1 cellular context compared by ENCODE assay signal in the genomic region with DNA sequence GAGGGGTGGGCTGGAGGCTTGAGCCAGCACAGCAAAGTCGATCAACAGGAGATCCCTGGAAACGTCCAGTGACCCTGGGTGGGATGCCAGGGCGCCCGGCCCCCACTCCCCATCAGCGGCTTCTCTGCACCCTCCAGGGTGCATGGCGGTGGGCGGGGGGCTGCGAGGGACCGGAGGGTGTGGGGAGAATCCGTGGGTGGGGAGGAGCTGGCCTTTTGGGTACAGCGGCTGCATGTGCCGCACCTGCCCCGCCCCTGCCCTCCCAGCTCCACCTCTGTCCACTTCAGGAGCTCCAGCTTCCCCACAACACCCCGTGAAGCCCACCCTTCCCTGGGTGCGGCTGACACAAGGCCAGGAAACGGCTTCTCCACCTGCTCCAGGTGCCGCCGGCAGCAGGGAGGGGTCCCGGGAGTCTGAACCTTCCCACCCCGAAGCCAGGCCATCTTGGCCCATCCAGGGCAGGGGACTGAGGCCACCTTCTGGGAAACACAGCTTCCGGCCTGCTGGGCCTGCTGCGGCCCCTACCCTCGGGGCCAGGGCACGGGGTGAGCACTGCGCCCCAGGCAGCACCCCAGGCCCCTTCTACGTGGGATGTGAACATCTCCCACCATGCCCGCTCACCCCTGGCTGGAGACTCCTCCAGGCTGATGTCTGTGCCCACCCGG.
TF ChIP-seq lines count a peak whose summit lies in the region.

No MANE protein-coding gene starts in this region.

TF ChIP-seq in HepG2, 621 proteins besides CTCF, POLR2A, EP300 and RAD21:
- TF ChIP-seq SALL1 (CRISPR knock-in tag; IDR thresholded peaks at IDR 0.05) (no peak), ERF (CRISPR knock-in tag; IDR thresholded peaks at IDR 0.05) (no peak), ZBTB20 (CRISPR knock-in tag; IDR thresholded peaks at IDR 0.05; ENCODE audit: borderline replicate concordance, low read depth) (no peak), ZNF382 (CRISPR knock-in tag; IDR thresholded peaks at IDR 0.05; ENCODE audit: borderline replicate concordance) (no peak), AGO2 (optimal IDR thresholded peaks at IDR 0.05; ENCODE audit: low read depth, low read length) (peak; percentile 24), ZFX (CRISPR knock-in tag; IDR thresholded peaks at IDR 0.05; ENCODE audit: low read depth) (peak; percentile 31; the same call in 1 of the 2 replicates), ZNF441 (CRISPR knock-in tag; IDR thresholded peaks at IDR 0.05; ENCODE audit: borderline replicate concordance) (no peak), GABPB1 (CRISPR knock-in tag; IDR thresholded peaks at IDR 0.05) (peak; percentile 48; the same call in 1 of the 2 replicates), SSRP1 (CRISPR knock-in tag; IDR thresholded peaks at IDR 0.05) (no peak), TP53 (CRISPR knock-in tag; conservative IDR thresholded peaks at IDR 0.05) (no peak)
- TF ChIP-seq, protein P1, sequence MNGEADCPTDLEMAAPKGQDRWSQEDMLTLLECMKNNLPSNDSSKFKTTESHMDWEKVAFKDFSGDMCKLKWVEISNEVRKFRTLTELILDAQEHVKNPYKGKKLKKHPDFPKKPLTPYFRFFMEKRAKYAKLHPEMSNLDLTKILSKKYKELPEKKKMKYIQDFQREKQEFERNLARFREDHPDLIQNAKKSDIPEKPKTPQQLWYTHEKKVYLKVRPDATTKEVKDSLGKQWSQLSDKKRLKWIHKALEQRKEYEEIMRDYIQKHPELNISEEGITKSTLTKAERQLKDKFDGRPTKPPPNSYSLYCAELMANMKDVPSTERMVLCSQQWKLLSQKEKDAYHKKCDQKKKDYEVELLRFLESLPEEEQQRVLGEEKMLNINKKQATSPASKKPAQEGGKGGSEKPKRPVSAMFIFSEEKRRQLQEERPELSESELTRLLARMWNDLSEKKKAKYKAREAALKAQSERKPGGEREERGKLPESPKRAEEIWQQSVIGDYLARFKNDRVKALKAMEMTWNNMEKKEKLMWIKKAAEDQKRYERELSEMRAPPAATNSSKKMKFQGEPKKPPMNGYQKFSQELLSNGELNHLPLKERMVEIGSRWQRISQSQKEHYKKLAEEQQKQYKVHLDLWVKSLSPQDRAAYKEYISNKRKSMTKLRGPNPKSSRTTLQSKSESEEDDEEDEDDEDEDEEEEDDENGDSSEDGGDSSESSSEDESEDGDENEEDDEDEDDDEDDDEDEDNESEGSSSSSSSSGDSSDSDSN (CRISPR knock-in tag; IDR thresholded peaks at IDR 0.05): peak; percentile 12; the same call in 1 of the 2 replicates
- TF ChIP-seq, protein P2, sequence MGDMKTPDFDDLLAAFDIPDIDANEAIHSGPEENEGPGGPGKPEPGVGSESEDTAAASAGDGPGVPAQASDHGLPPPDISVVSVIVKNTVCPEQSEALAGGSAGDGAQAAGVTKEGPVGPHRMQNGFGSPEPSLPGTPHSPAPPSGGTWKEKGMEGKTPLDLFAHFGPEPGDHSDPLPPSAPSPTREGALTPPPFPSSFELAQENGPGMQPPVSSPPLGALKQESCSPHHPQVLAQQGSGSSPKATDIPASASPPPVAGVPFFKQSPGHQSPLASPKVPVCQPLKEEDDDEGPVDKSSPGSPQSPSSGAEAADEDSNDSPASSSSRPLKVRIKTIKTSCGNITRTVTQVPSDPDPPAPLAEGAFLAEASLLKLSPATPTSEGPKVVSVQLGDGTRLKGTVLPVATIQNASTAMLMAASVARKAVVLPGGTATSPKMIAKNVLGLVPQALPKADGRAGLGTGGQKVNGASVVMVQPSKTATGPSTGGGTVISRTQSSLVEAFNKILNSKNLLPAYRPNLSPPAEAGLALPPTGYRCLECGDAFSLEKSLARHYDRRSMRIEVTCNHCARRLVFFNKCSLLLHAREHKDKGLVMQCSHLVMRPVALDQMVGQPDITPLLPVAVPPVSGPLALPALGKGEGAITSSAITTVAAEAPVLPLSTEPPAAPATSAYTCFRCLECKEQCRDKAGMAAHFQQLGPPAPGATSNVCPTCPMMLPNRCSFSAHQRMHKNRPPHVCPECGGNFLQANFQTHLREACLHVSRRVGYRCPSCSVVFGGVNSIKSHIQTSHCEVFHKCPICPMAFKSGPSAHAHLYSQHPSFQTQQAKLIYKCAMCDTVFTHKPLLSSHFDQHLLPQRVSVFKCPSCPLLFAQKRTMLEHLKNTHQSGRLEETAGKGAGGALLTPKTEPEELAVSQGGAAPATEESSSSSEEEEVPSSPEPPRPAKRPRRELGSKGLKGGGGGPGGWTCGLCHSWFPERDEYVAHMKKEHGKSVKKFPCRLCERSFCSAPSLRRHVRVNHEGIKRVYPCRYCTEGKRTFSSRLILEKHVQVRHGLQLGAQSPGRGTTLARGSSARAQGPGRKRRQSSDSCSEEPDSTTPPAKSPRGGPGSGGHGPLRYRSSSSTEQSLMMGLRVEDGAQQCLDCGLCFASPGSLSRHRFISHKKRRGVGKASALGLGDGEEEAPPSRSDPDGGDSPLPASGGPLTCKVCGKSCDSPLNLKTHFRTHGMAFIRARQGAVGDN (CRISPR knock-in tag; IDR thresholded peaks at IDR 0.05): peak; percentile 28; the same call in 1 of the 2 replicates
